In the genomic region with DNA sequence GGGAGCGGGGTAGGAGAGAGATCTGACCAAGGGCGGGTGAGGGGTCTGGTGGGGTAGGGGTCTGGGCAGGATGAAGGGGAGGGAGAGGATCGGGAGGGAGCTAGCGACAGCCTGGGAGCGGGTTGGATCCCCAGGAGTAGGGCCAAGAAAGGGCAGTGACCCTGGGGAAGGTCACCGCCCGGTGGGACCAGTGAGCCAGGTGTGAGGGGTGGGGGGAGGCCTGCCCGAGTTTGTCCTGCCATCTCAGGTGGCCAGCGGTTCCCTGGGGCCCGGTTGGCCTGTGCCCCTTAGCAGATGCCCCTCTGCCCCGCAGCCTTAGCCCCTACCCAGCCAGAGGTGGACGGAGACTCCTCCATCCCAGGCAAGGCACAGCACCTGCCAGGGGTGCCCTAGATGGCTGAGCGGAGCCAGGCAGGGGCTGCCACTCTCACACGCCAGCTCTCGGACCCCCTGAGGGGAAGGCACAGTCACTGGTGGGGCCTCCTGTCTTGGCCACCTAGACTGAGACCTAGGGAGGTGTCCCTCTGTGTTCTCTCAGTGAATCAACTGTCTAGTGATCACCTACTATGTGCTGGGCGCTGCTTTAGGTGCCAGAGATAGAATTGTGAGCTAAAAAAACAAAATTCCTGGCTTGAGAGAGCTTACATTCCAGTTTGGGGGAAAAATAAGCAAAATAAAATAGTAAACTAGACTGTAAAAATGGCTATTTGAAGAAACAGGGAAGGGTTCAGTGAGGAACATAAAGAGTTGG, we compare ENCODE assay signal across 10 cellular contexts. TPM values are rescaled to one million over a fixed set of nuclear protein-coding genes. Genes with fewer than 3 reads are reported as not detected.
DNase-seq lines count a peak whose midpoint lies in the region; ATAC-seq and TF ChIP-seq lines count a peak whose summit lies in the region.
"Had no signal": no experiment of that assay in that cellular context is flagged by ENCODE, and none has a peak within 500 bp of the region (broad histone marks: within the 10 kb centered on the region; RNA-seq: fewer than 3 reads in every experiment).

No MANE protein-coding gene starts in this region.

- peaks cover 20% of the 10 kb centered on the region for H3K4me1 Mint-ChIP-seq in activated CD4-positive, alpha-beta memory T cell treated with anti-CD3 and anti-CD28 coated beads, Interleukin-2, amount 10 ng/mL, durations not matched to agents 7 days and 5 days

- H4K91ac ChIP-seq in trophoblast cell (ENCODE audit: low read depth, low read length): peak overlapping the region; percentile 88

- no peak overlapping the region for H3K27ac Mint-ChIP-seq in activated CD4-positive, alpha-beta memory T cell treated with anti-CD3 and anti-CD28 coated beads, Interleukin-2, amount 10 ng/mL, durations not matched to agents 7 days and 5 days

- H3K27ac ChIP-seq in left ventricle myocardium inferior (replicated peaks): no peak overlapping the region
- no peak overlapping the region for H3K27ac ChIP-seq in trophoblast cell (ENCODE audit: low read depth, low read length)
- H3K27ac ChIP-seq: neutrophil had no signal

- peak overlapping the region; percentile 80 for H2BK120ac ChIP-seq in trophoblast cell (ENCODE audit: insufficient read depth, low read length, poor library complexity)

- TF ChIP-seq CTCF in GM06990 (IDR thresholded peaks at IDR 0.05; ENCODE audit: insufficient read depth, low read length, poor library complexity, severe bottlenecking): peak; percentile 4
- no peak for TF ChIP-seq CTCF in left ventricle myocardium inferior (IDR thresholded peaks at IDR 0.05; ENCODE audit: borderline replicate concordance)

- H3K9me3 Mint-ChIP-seq in activated CD4-positive, alpha-beta memory T cell treated with anti-CD3 and anti-CD28 coated beads, Interleukin-2, amount 10 ng/mL, durations not matched to agents 7 days and 5 days: no peaks in the 10 kb centered on the region

- peak overlapping the region; percentile 89 for H2BK12ac ChIP-seq in trophoblast cell (ENCODE audit: low read length)

- H3K9ac ChIP-seq in trophoblast cell (ENCODE audit: low read length): no peak overlapping the region

- POLR2A ChIA-PET in activated CD4-positive, alpha-beta memory T cell treated with anti-CD3 and anti-CD28 coated beads, Interleukin-2, amount 10 ng/mL, durations not matched to agents 7 days and 5 days (lab: Charles Lee): interaction anchor here (1.0 to 1.3 kb wide), 2 partner anchors 10 to 58 kb away, joined by 4 read pairs; no protein-coding TSS in a partner anchor

- H3K27me3 Mint-ChIP-seq in activated CD4-positive, alpha-beta memory T cell treated with anti-CD3 and anti-CD28 coated beads, Interleukin-2, amount 10 ng/mL, durations not matched to agents 7 days and 5 days: peaks cover 23% of the 10 kb centered on the region

- peaks cover 25% of the 10 kb centered on the region for H3K79me1 ChIP-seq in trophoblast cell (ENCODE audit: low read length)

- no peak overlapping the region for H3K4me2 ChIP-seq in trophoblast cell (ENCODE audit: low read length)

- no peak overlapping the region for H3K23ac ChIP-seq in trophoblast cell (ENCODE audit: low read length)

- peak overlapping the region; percentile 73 for H4K12ac ChIP-seq in trophoblast cell (ENCODE audit: low read depth, low read length)

- H3K36me3 Mint-ChIP-seq in activated CD4-positive, alpha-beta memory T cell treated with anti-CD3 and anti-CD28 coated beads, Interleukin-2, amount 10 ng/mL, durations not matched to agents 7 days and 5 days (ENCODE audit: low read depth): peaks cover under 1% of the 10 kb centered on the region

- H3K9me3 ChIP-seq in left ventricle myocardium inferior (replicated peaks): no peaks in the 10 kb centered on the region
- H3K9me3 ChIP-seq in trophoblast cell (ENCODE audit: insufficient read depth, low read depth, low read length): peaks cover 2% of the 10 kb centered on the region
- H3K9me3 ChIP-seq: neutrophil had no signal

- H2BK5ac ChIP-seq in trophoblast cell (ENCODE audit: low read depth, low read length, poor library complexity): peak overlapping the region; percentile 26

- H3K79me2 ChIP-seq in trophoblast cell (ENCODE audit: control insufficient read depth, insufficient read depth, low read length, poor library complexity): peaks cover 16% of the 10 kb centered on the region

- H3K36me3 ChIP-seq in GM06990 (ENCODE audit: control insufficient read depth, insufficient read depth, low read length) (no peaks in the 10 kb centered on the region), left ventricle myocardium inferior (no peaks in the 10 kb centered on the region), trophoblast cell (ENCODE audit: control insufficient read depth in 1 of 2, insufficient read depth in 2 of 2, low read length in 2 of 2) (no peaks in the 10 kb centered on the region)
- H3K36me3 ChIP-seq: neutrophil had no signal

- H3K27me3 ChIP-seq in GM06990 (replicated peaks; ENCODE audit: control insufficient read depth, insufficient read depth, low read length) (no peaks in the 10 kb centered on the region; the same call in 1 of the 2 replicates), left ventricle myocardium inferior (ENCODE audit: low read depth) (no peaks in the 10 kb centered on the region), trophoblast cell (ENCODE audit: insufficient read depth, low read length) (no peaks in the 10 kb centered on the region)

- ATAC-seq in GM21526 (IDR thresholded peaks at IDR 0.05; ENCODE audit: low FRiP score, unreplicated experiment) (no peak), HG02885 (IDR thresholded peaks at IDR 0.05; ENCODE audit: poor library complexity, unreplicated experiment) (no peak)

- H3K4me3 ChIP-seq in GM06990 (replicated peaks; ENCODE audit: low read depth, low read length): no peak overlapping the region
- H3K4me3 ChIP-seq in left ventricle myocardium inferior: peak overlapping the region; percentile 45
- H3K4me3 ChIP-seq in trophoblast cell (ENCODE audit: low read depth, low read length): no peak overlapping the region

- H3K4me3 Mint-ChIP-seq in activated CD4-positive, alpha-beta memory T cell treated with anti-CD3 and anti-CD28 coated beads, Interleukin-2, amount 10 ng/mL, durations not matched to agents 7 days and 5 days: peak overlapping the region; percentile 34

- peak overlapping the region; percentile 79 for H3K14ac ChIP-seq in trophoblast cell (ENCODE audit: low read length)

- WGBS in trophoblast cell (ENCODE audit: extremely low coverage, insufficient coverage, insufficient read length): no CpG with 5 or more reads among the region's 16 CpGs

- peak overlapping the region; percentile 67 for H3K18ac ChIP-seq in trophoblast cell (ENCODE audit: low read length)

- intact Hi-C loops in left ventricle myocardium inferior (cut with micrococcal nuclease): no loop called here

- H2AK5ac ChIP-seq in trophoblast cell (ENCODE audit: low read length): peak overlapping the region; percentile 97

- CTCF ChIA-PET in activated CD4-positive, alpha-beta memory T cell treated with anti-CD3 and anti-CD28 coated beads, Interleukin-2, amount 10 ng/mL, durations not matched to agents 7 days and 5 days (lab: Charles Lee): interaction anchor here (0.6 to 1.6 kb wide), 4 partner anchors 12 to 311 kb away, joined by 4 to 9 read pairs (median 6); no protein-coding TSS in a partner anchor

- H4K8ac ChIP-seq in trophoblast cell (ENCODE audit: low read depth, low read length): peak overlapping the region; percentile 62

- peak overlapping the region; percentile 50 for H3K4ac ChIP-seq in trophoblast cell (ENCODE audit: low read depth, low read length)

- peak overlapping the region; percentile 10 for H2AFZ ChIP-seq in trophoblast cell (ENCODE audit: insufficient read depth, low read length, poor library complexity)

- H3K4me1 ChIP-seq in left ventricle myocardium inferior (peaks cover 43% of the 10 kb centered on the region), trophoblast cell (ENCODE audit: control insufficient read depth in 1 of 2, insufficient read depth in 2 of 2, low read length in 2 of 2) (peaks cover 20 to 39% of the 10 kb centered on the region in 2 experiments)

- DNase-seq in GM06990 (ENCODE audit: extremely low read depth, insufficient read length) (no peak), left ventricle myocardium inferior (no peak), trophoblast cell (no peak), HPDE6-E6E7 (ENCODE audit: extremely low spot score) (no peak), NCI-H226 (no peak)
- DNase-seq in activated CD4-positive, alpha-beta memory T cell treated with anti-CD3 and anti-CD28 coated beads, Interleukin-2, amount 10 ng/mL, durations not matched to agents 7 days and 5 days: no peak
- DNase-seq: NCI-H1694 had no signal

RNA-seq across cellular contexts. Expression of gene TTC7B, which starts 0.6 kb away (rescaled TPM):
- total RNA-seq in activated CD4-positive, alpha-beta memory T cell treated with anti-CD3 and anti-CD28 coated beads, Interleukin-2, amount 10 ng/mL, durations not matched to agents 7 days and 5 days: 1 to 10 TPM; 8.8 to 9.5 TPM
- total RNA-seq in left ventricle myocardium inferior: 55.5 TPM
- polyA plus RNA-seq in trophoblast cell (2013): 92.4 and 94.7 TPM in 2 replicates
